ENCODE assay signal across 11 cellular contexts in the genomic region with DNA sequence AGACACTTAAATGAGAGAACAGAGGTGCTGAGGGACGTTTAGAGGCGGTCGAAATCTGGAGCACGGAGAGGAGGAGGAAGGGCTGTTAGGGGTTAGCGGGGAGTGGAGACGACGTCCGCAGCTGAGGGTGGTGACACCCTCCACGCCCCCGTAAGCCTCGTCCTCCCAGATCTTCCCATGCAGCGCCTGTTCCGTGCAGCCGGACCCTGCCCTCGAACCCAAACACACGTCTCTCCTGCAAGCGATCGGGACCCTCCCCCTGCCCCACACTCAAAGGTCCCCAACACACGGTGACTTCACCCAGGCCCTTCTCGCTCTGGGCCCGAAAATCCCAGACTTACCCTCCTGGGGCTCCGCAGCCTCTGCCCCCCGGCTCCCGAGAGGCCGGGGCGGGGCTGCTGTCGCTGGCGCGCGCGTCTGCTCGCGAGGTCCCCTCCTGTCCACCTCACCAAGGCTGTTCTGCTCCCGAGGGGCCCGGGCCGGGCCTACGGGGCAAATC. TPM values are rescaled to one million over a fixed set of nuclear protein-coding genes. Genes with fewer than 3 reads are reported as not detected.
A peak's percentile ranks its signal among the peaks of the same experiment; 100 is the strongest.
DNase-seq lines count a peak whose midpoint lies in the region; ATAC-seq, FAIRE-seq and TF ChIP-seq lines count a peak whose summit lies in the region.
"Not testable (repeated sequence)": the region's sequence is repeated elsewhere in the genome, so short reads cannot be mapped to it uniquely, and the experiment has no call there.
"Had no signal": no experiment of that assay in that cellular context is flagged by ENCODE, and none has a peak within 500 bp of the region (broad histone marks: within the 10 kb centered on the region; RNA-seq: fewer than 3 reads in every experiment).

No MANE protein-coding gene starts in this region.

- CTCF ChIA-PET in A673 (lab: Charles Lee); mammary epithelial cell (lab: Charles Lee; ENCODE audit: low non-redundant PET): not testable (repeated sequence)

- intact Hi-C loops in A673 (cut with micrococcal nuclease; ENCODE audit: unreplicated experiment): not testable (repeated sequence)
- intact Hi-C loops in mammary epithelial cell (cut with micrococcal nuclease): loop anchor here (5.0 kb wide), 2 partner anchors 40 to 115 kb away; no protein-coding TSS in a partner anchor

- not testable (repeated sequence) for H3K9me3 ChIP-seq in A673 (ENCODE audit: low read depth, low read length, poor library complexity, severe bottlenecking); mammary epithelial cell (replicated peaks; ENCODE audit: insufficient read depth, low read length); cardiac muscle cell (ENCODE audit: low read depth); mucosa of stomach (ENCODE audit: control insufficient read depth, low read length); small intestine (ENCODE audit: control insufficient read depth, low read depth)

- H3K9ac ChIP-seq in mammary epithelial cell (ENCODE audit: insufficient read depth, low read length): peak overlapping the region; percentile 61
- peak overlapping the region; percentile 81 for H3K9ac ChIP-seq in mucosa of stomach (ENCODE audit: low read length)

- DNase-seq in A673 (ENCODE audit: low spot score); small intestine: not testable (repeated sequence)
- peak; percentile 40 for DNase-seq in NCI-H748 (lab: John Stamatoyannopoulos, UW; ENCODE audit: unreplicated experiment)
- peak; percentile 10 to 16 for DNase-seq in activated CD4-positive, alpha-beta T cell treated with anti-CD3 and anti-CD28 coated beads, Interleukin-2, amount 50 U/mL, for 48 hours
- peak; percentile 17 for DNase-seq in mammary epithelial cell
- DNase-seq in cardiac muscle cell (ENCODE audit: low read depth in 1 of 2, low spot score in 1 of 2): peak in 1 of 2 donors; percentile 29

- not testable (repeated sequence) for H3K27me3 ChIP-seq in A673 (replicated peaks; ENCODE audit: insufficient read depth, low read depth, low read length, poor library complexity); mammary epithelial cell (ENCODE audit: insufficient read depth, low read length); cardiac muscle cell; mucosa of stomach (ENCODE audit: control insufficient read depth, insufficient read depth, low read length); small intestine (ENCODE audit: control insufficient read depth in 2 of 2, insufficient read depth in 2 of 2, low read length in 2 of 2)

- peak overlapping the region; percentile 93 for H2AFZ ChIP-seq in mammary epithelial cell (ENCODE audit: low read depth, low read length)

- peak overlapping the region; percentile 84 for H3K27ac ChIP-seq in A673 (ENCODE audit: low read depth, low read length, poor library complexity, severe bottlenecking)
- peak overlapping the region; percentile 44 for H3K27ac ChIP-seq in mammary epithelial cell (ENCODE audit: insufficient read depth, low read depth, low read length)
- H3K27ac ChIP-seq in cardiac muscle cell: peak overlapping the region; percentile 87
- H3K27ac ChIP-seq in small intestine (ENCODE audit: low read depth in 1 of 2, low read length in 1 of 2): peak overlapping the region in 1 of 2 donors; percentile 91

- not testable (repeated sequence) for TF ChIP-seq CTCF in A673 (conservative IDR thresholded peaks at IDR 0.05; ENCODE audit: low read depth, low read length); mammary epithelial cell (conservative IDR thresholded peaks at IDR 0.05 in 1 of 2, IDR thresholded peaks at IDR 0.05 in 1 of 2; ENCODE audit: extremely low read depth in 1 of 2, insufficient read depth in 1 of 2, low read depth in 1 of 2, low read length in 2 of 2); cardiac muscle cell (IDR thresholded peaks at IDR 0.05; ENCODE audit: low read depth, low read length)

- peak; percentile 10 for ATAC-seq in GM19023 (IDR thresholded peaks at IDR 0.05; ENCODE audit: unreplicated experiment)

- H3K79me2 ChIP-seq in mammary epithelial cell (ENCODE audit: insufficient read depth, low read length): peaks cover 48% of the 10 kb centered on the region

- H3K4me1 ChIP-seq in A673 (ENCODE audit: insufficient read depth, low read length, poor library complexity, severe bottlenecking); mammary epithelial cell (ENCODE audit: insufficient read depth, low read length); cardiac muscle cell (ENCODE audit: low read depth); mucosa of stomach (ENCODE audit: control insufficient read depth, insufficient read depth, low read length); small intestine (ENCODE audit: control insufficient read depth in 2 of 2, insufficient read depth in 1 of 2, low read depth in 1 of 2, low read length in 1 of 2): not testable (repeated sequence)

- POLR2A ChIA-PET in A673 (lab: Charles Lee; ENCODE audit: low non-redundant PET): not testable (repeated sequence)

- not testable (repeated sequence) for BruUV-seq in A673 (replicated peaks; lab: Mats Ljungman, UMichigan); mammary epithelial cell (replicated peaks; lab: Mats Ljungman, UMichigan)

- not testable (repeated sequence) for FAIRE-seq in small intestine (lab: Jason Lieb, UNC)

- not testable (repeated sequence) for H4K20me1 ChIP-seq in mammary epithelial cell (ENCODE audit: insufficient read depth, low read length)

- WGBS in mammary epithelial cell (ENCODE audit: low coverage, missing lambda C conversion rate): no CpG with 5 or more reads among the region's 37 CpGs
- WGBS in small intestine, 3 donors: 0 to 1% (median 0%) methylated on average over 32 to 37 of the region's 37 CpGs

- dilution Hi-C loops in mammary epithelial cell (cut with HindIII; ENCODE audit: low sequenced_read_pairs): not testable (repeated sequence)

- peak overlapping the region; percentile 89 for H3K4me2 ChIP-seq in mammary epithelial cell (ENCODE audit: insufficient read depth, low read depth, low read length)

- H3K36me3 ChIP-seq in A673 (ENCODE audit: insufficient read depth, low read length, poor library complexity, severe bottlenecking) (peaks cover 21% of the 10 kb centered on the region), mammary epithelial cell (ENCODE audit: insufficient read depth, low read length) (peaks cover 15% of the 10 kb centered on the region), cardiac muscle cell (peaks cover 23% of the 10 kb centered on the region)
- not testable (repeated sequence) for H3K36me3 ChIP-seq in mucosa of stomach (ENCODE audit: control insufficient read depth, insufficient read depth, low read length); small intestine (ENCODE audit: control insufficient read depth in 2 of 2, insufficient read depth in 2 of 2, low read length in 2 of 2)

- in situ Hi-C loops in mammary epithelial cell (cut with MboI; ENCODE audit: low sequenced_read_pairs in 2 of 2): not testable (repeated sequence)

- peak overlapping the region; percentile 94 for H3K4me3 ChIP-seq in A673 (ENCODE audit: low read depth, low read length, poor library complexity, severe bottlenecking)
- peak overlapping the region; percentile 57 to 97 (median 65) for H3K4me3 ChIP-seq in mammary epithelial cell (replicated peaks in 1 of 3; ENCODE audit: insufficient read depth in 1 of 3, low read depth in 2 of 3, low read length in 3 of 3)
- peak overlapping the region; percentile 76 for H3K4me3 ChIP-seq in cardiac muscle cell
- H3K4me3 ChIP-seq in mucosa of stomach (ENCODE audit: low read length): peak overlapping the region; percentile 50
- H3K4me3 ChIP-seq in small intestine (ENCODE audit: low read depth in 1 of 2, low read length in 2 of 2): peak overlapping the region; percentile 95 to 99

RNA-seq across cellular contexts. Expression of a gene that starts 35.2 kb away (rescaled TPM):
- not detected in 2 replicates for total RNA-seq in A673 (2021)
- total RNA-seq in mammary epithelial cell: not detected
- not detected for polyA plus RNA-seq in mammary epithelial cell
- polyA minus RNA-seq in mammary epithelial cell: not detected
- total RNA-seq in cardiac muscle cell: not detected in 2 replicates
- polyA plus RNA-seq in cardiac muscle cell: 2.8 and 2.9 TPM in 2 replicates
- not detected for polyA plus RNA-seq in small intestine
- total RNA-seq: HT-29, pulmonary artery endothelial cell, subcutaneous adipose tissue had no signal

RNA-seq across cellular contexts. Expression of a gene that starts 41.2 kb away (rescaled TPM):
- total RNA-seq in A673 (2021): 58.6 and 62.1 TPM in 2 replicates
- total RNA-seq in mammary epithelial cell: 10 to 100 TPM; 16.3 to 58.0 TPM
- 19.5 TPM for polyA plus RNA-seq in mammary epithelial cell
- polyA minus RNA-seq in mammary epithelial cell: 264 TPM
- total RNA-seq in cardiac muscle cell: 16.2 and 17.2 TPM in 2 replicates
- polyA plus RNA-seq in cardiac muscle cell: 35.1 and 47.7 TPM in 2 replicates
- 10 to 100 TPM in 1 of 3 donors, 1 to 10 TPM in 2; 7.0 to 16.5 (median 9.6) TPM for polyA plus RNA-seq in small intestine
